8 cellular contexts compared by ENCODE assay signal in genomic region chr5:88785396-88786216, GRCh38.
A peak's percentile ranks its signal among the peaks of the same experiment; 100 is the strongest.
DNase-seq lines count a peak whose midpoint lies in the region; ATAC-seq, FAIRE-seq and TF ChIP-seq lines count a peak whose summit lies in the region.

No MANE protein-coding gene starts in this region.

- H3K9me3 Mint-ChIP-seq in naive B cell: no peaks in the 10 kb centered on the region

- peak overlapping the region in 2 of 8 donors; percentile 41 to 51 for H3K4me3 Mint-ChIP-seq in naive B cell
- H3K4me3 Mint-ChIP-seq in T-helper 17 cell: no peak overlapping the region

- no peak for TF ChIP-seq POLR2A in endothelial cell of umbilical vein (IDR thresholded peaks at IDR 0.05; ENCODE audit: low read depth, low read length)

- intact Hi-C loops in A673 (cut with micrococcal nuclease; ENCODE audit: unreplicated experiment) (loop anchor here (2.0 kb wide), 1 partner anchor 97 kb away; the partner anchor contains the start of gene MEF2C), OCI-LY7 (cut with micrococcal nuclease; ENCODE audit: unreplicated experiment) (no loop called here), endothelial cell of umbilical vein (cut with micrococcal nuclease) (loop anchor here (1.0 to 10.0 kb wide), 6 partner anchors 30 to 1619 kb away; partner anchors contain the start of genes CETN3 and MEF2C)

- no peak overlapping the region for H3K4me2 ChIP-seq in OCI-LY7 (ENCODE audit: low read length)
- peak overlapping the region; percentile 71 for H3K4me2 ChIP-seq in endothelial cell of umbilical vein (ENCODE audit: insufficient read depth, low read length)

- H3K79me2 ChIP-seq in OCI-LY7 (ENCODE audit: insufficient read depth, low read depth, low read length) (no peaks in the 10 kb centered on the region), endothelial cell of umbilical vein (ENCODE audit: control insufficient read depth, insufficient read depth, low read length) (no peaks in the 10 kb centered on the region)

- H3K9me3 ChIP-seq in A673 (ENCODE audit: low read depth, low read length, poor library complexity, severe bottlenecking) (no peaks in the 10 kb centered on the region), OCI-LY7 (ENCODE audit: low read length) (no peaks in the 10 kb centered on the region), endothelial cell of umbilical vein (replicated peaks; ENCODE audit: control insufficient read depth, insufficient read depth, low read length) (no peaks in the 10 kb centered on the region), T-helper 17 cell (ENCODE audit: control insufficient read depth, low read length, poor library complexity, severe bottlenecking) (no peaks in the 10 kb centered on the region)

- H4K20me1 ChIP-seq in OCI-LY7 (ENCODE audit: insufficient read depth, low read length) (no peaks in the 10 kb centered on the region), endothelial cell of umbilical vein (replicated peaks; ENCODE audit: control insufficient read depth, extremely low read depth, insufficient read depth, low read length) (no peaks in the 10 kb centered on the region)

- H3K27ac ChIP-seq in A673 (ENCODE audit: low read depth, low read length, poor library complexity, severe bottlenecking) (peak overlapping the region; percentile 20), OCI-LY7 (ENCODE audit: low read depth, low read length, poor library complexity, severe bottlenecking) (no peak overlapping the region), endothelial cell of umbilical vein (ENCODE audit: insufficient read depth, low read depth, low read length) (peak overlapping the region; percentile 97)

- H2AFZ ChIP-seq in OCI-LY7 (ENCODE audit: low read length): peak overlapping the region; percentile 26; the same call in 1 of the 2 replicates
- no peak overlapping the region for H2AFZ ChIP-seq in endothelial cell of umbilical vein (ENCODE audit: low read depth, low read length)

- peak overlapping the region; percentile 9 for H3K4me3 ChIP-seq in A673 (ENCODE audit: low read depth, low read length, poor library complexity, severe bottlenecking)
- no peak overlapping the region for H3K4me3 ChIP-seq in OCI-LY7 (ENCODE audit: low read depth, low read length, poor library complexity, severe bottlenecking)
- H3K4me3 ChIP-seq in endothelial cell of umbilical vein (replicated peaks in 1 of 3; ENCODE audit: insufficient read depth in 1 of 3, low read depth in 1 of 3, low read length in 3 of 3): peak overlapping the region in 1 of 3 experiments; percentile 46

- H3K36me3 ChIP-seq in A673 (ENCODE audit: insufficient read depth, low read length, poor library complexity, severe bottlenecking): no peaks in the 10 kb centered on the region
- H3K36me3 ChIP-seq in OCI-LY7 (ENCODE audit: insufficient read depth, low read length): no peaks in the 10 kb centered on the region
- H3K36me3 ChIP-seq in endothelial cell of umbilical vein (ENCODE audit: control insufficient read depth in 2 of 2, extremely low read depth in 1 of 2, insufficient read depth in 2 of 2, low read length in 2 of 2): no peaks in the 10 kb centered on the region

- H3K27ac Mint-ChIP-seq in naive B cell (peak overlapping the region; percentile 88 to 94 (median 90)), T-helper 17 cell (no peak overlapping the region)

- H3K9ac ChIP-seq in endothelial cell of umbilical vein (replicated peaks; ENCODE audit: extremely low read depth, insufficient read depth, low read length): peak overlapping the region; percentile 94

- H3K4me1 Mint-ChIP-seq in naive B cell: peaks cover 36 to 72% (median 57%) of the 10 kb centered on the region in 3 donors
- peaks cover 6% of the 10 kb centered on the region for H3K4me1 Mint-ChIP-seq in T-helper 17 cell

- H3K27me3 Mint-ChIP-seq in naive B cell (no peaks in the 10 kb centered on the region), T-helper 17 cell (peaks cover 10% of the 10 kb centered on the region)

- H3K4me1 ChIP-seq in A673 (ENCODE audit: insufficient read depth, low read length, poor library complexity, severe bottlenecking): peaks cover 17% of the 10 kb centered on the region
- no peaks in the 10 kb centered on the region for H3K4me1 ChIP-seq in OCI-LY7 (ENCODE audit: insufficient read depth, low read length, poor library complexity, severe bottlenecking)
- H3K4me1 ChIP-seq in endothelial cell of umbilical vein (ENCODE audit: control insufficient read depth, extremely low read depth, insufficient read depth, low read length): peaks cover 33% of the 10 kb centered on the region

- H3K9me2 ChIP-seq in OCI-LY7 (ENCODE audit: insufficient read depth, low read length): no peaks in the 10 kb centered on the region

- dilution Hi-C loops in endothelial cell of umbilical vein (cut with MboI; ENCODE audit: extremely low pct_ligation_motif_present, low sequenced_read_pairs): no loop called here

- H3K9me1 ChIP-seq in endothelial cell of umbilical vein (replicated peaks; ENCODE audit: control insufficient read depth, extremely low read depth, insufficient read depth, low read length): no peaks in the 10 kb centered on the region

- peak; percentile 63 for FAIRE-seq in endothelial cell of umbilical vein (lab: Jason Lieb, UNC)

- H3K27me3 ChIP-seq in A673 (replicated peaks; ENCODE audit: insufficient read depth, low read depth, low read length, poor library complexity) (no peaks in the 10 kb centered on the region), endothelial cell of umbilical vein (ENCODE audit: control insufficient read depth in 2 of 2, insufficient read depth in 2 of 2, low read length in 2 of 2) (no peaks in the 10 kb centered on the region)

- H3K36me3 Mint-ChIP-seq in naive B cell (peaks cover 0 to 14% of the 10 kb centered on the region in 2 donors), T-helper 17 cell (ENCODE audit: low read depth) (no peaks in the 10 kb centered on the region)

- peak; percentile 82 for DNase-seq in A673 (ENCODE audit: low spot score)
- no peak for DNase-seq in OCI-LY7 (ENCODE audit: low spot score)
- peak; percentile 96 for DNase-seq in endothelial cell of umbilical vein (ENCODE audit: low read depth, low spot score)
- no peak for DNase-seq in naive B cell
- DNase-seq in NCI-H146 treated with DMSO at 0.1 percent for 48 hours (lab: John Stamatoyannopoulos, UW; ENCODE audit: unreplicated experiment): no peak
- DNase-seq in T-helper 17 cell: no peak

- POLR2A ChIA-PET in A673 (lab: Charles Lee; ENCODE audit: low non-redundant PET): no interaction called here
- POLR2A ChIA-PET in OCI-LY7 (lab: Charles Lee): no interaction called here
- POLR2A ChIA-PET in endothelial cell of umbilical vein (lab: Charles Lee): interaction anchor here (0.8 to 1.2 kb wide), 2 partner anchors 41 to 98 kb away, joined by 3 read pairs; partner anchors contain the start of gene MEF2C

- TF ChIP-seq CTCF in A673 (conservative IDR thresholded peaks at IDR 0.05; ENCODE audit: low read depth, low read length) (no peak), OCI-LY7 (conservative IDR thresholded peaks at IDR 0.05; ENCODE audit: low read length) (no peak), endothelial cell of umbilical vein (IDR thresholded peaks at IDR 0.05; ENCODE audit: extremely low read depth in 1 of 2, insufficient read depth in 1 of 2, low read depth in 1 of 2, low read length in 2 of 2) (no peak)

- CTCF ChIA-PET in A673 (lab: Charles Lee) (interaction anchor here (0.7 kb wide), 1 partner anchor 1027 kb away, joined by 4 read pairs; no protein-coding TSS in a partner anchor), OCI-LY7 (lab: Charles Lee; ENCODE audit: unreplicated experiment) (no interaction called here), endothelial cell of umbilical vein (lab: Charles Lee) (interaction anchor here (0.7 to 2.0 kb wide), 8 partner anchors 39 to 99 kb away, joined by 3 to 7 read pairs (median 6); partner anchors contain the start of gene MEF2C)

- peak; percentile 41 for ATAC-seq in GM18858 (IDR thresholded peaks at IDR 0.05; ENCODE audit: unreplicated experiment)
- ATAC-seq in HG03108 (IDR thresholded peaks at IDR 0.05; ENCODE audit: unreplicated experiment): peak; percentile 58
- ATAC-seq in naive B cell (ENCODE audit: low read depth in 2 of 2): no peak
- no peak for ATAC-seq in T-helper 17 cell

- BruUV-seq in A673 (replicated peaks; lab: Mats Ljungman, UMichigan): no TSS peak
- BruUV-seq in OCI-LY7 (replicated peaks; lab: Mats Ljungman, UMichigan): no TSS peak
- TSS peak; percentile 65 for BruUV-seq in endothelial cell of umbilical vein (replicated peaks; lab: Mats Ljungman, UMichigan)

TF ChIP-seq in endothelial cell of umbilical vein, 7 proteins besides CTCF, POLR2A, EP300 and RAD21:
- TF ChIP-seq GATA2 (IDR thresholded peaks at IDR 0.05; ENCODE audit: insufficient read depth, insufficient read length, low read depth, low read length) (peak; percentile 51), MAX (IDR thresholded peaks at IDR 0.05; ENCODE audit: insufficient read depth, insufficient read length) (no peak), JUN (IDR thresholded peaks at IDR 0.05; ENCODE audit: borderline replicate concordance, insufficient read depth, insufficient read length, low read depth) (peak; percentile 55), FOS (IDR thresholded peaks at IDR 0.05; ENCODE audit: borderline replicate concordance, insufficient read depth, low read length) (peak; percentile 82)

Comparison
In these comparisons a context has a peak if more than half of its experiments do, and no peak if none do; other contexts are left out.
1. DNase-seq: peak in A673 (single experiment) and endothelial cell of umbilical vein (single experiment); none in OCI-LY7 (single experiment), naive B cell (single experiment), NCI-H146 treated with DMSO at 0.1 percent for 48 hours (single experiment) and T-helper 17 cell (0 of 3).
2. ATAC-seq: peak in GM18858 (single experiment) and HG03108 (single experiment); none in naive B cell (0 of 2) and T-helper 17 cell (single experiment).